10 cellular contexts compared by ENCODE assay signal in the genomic region with DNA sequence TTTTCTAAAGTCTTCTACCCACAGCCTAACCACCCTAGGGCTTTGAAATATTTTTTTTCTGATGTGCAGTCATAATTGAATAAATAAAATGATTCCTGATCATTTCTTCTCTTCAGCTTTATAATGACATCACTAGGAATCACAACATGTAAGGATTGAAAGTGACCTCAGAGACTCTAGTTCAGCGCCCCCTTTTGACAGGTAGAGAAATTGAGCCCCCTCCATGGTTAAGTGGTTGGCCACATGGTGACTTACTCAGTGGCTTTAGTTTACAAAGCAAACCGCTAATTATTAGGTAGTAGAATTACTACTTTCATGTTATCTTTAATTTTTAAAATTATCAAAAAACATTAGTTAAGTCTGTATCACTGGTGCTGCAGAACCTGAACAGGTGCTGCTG. TPM values are rescaled to one million over a fixed set of nuclear protein-coding genes. Genes with fewer than 3 reads are reported as not detected.
DNase-seq lines count a peak whose midpoint lies in the region; ATAC-seq and TF ChIP-seq lines count a peak whose summit lies in the region.
"Had no signal": no experiment of that assay in that cellular context is flagged by ENCODE, and none has a peak within 500 bp of the region (broad histone marks: within the 10 kb centered on the region; RNA-seq: fewer than 3 reads in every experiment).

No MANE protein-coding gene starts in this region.

- no peak for ATAC-seq in body of pancreas
- ATAC-seq in HG03439 (IDR thresholded peaks at IDR 0.05; ENCODE audit: unreplicated experiment): no peak
- no peak for ATAC-seq in GM21825 (IDR thresholded peaks at IDR 0.05; ENCODE audit: unreplicated experiment)

- H2AK5ac ChIP-seq in trophoblast cell (ENCODE audit: low read length): no peak overlapping the region

- DNase-seq in NCI-H1694 treated with DMSO at 0.1 percent for 48 hours (lab: John Stamatoyannopoulos, UW) (peak; percentile 26), NCI-H1694 (lab: John Stamatoyannopoulos, UW) (no peak), body of pancreas (peak in 1 of 4 donors; percentile 17), trophoblast cell (peak in 1 of 2 donors; percentile 28), caudate nucleus (lab: John Stamatoyannopoulos, UW) (no peak)

- H3K14ac ChIP-seq in trophoblast cell (ENCODE audit: low read length): no peak overlapping the region

- H2BK12ac ChIP-seq in trophoblast cell (ENCODE audit: low read length): no peak overlapping the region

- H3K27ac ChIP-seq in KMS-11: no peak overlapping the region
- no peak overlapping the region for H3K27ac ChIP-seq in body of pancreas
- no peak overlapping the region for H3K27ac ChIP-seq in trophoblast cell (ENCODE audit: low read depth, low read length)
- H3K27ac ChIP-seq in caudate nucleus (ENCODE audit: low read depth, low read length): no peak overlapping the region
- H3K27ac ChIP-seq: vagina had no signal

- H3K79me2 ChIP-seq in KMS-11 (ENCODE audit: insufficient read depth, low read depth) (no peaks in the 10 kb centered on the region), trophoblast cell (ENCODE audit: control insufficient read depth, insufficient read depth, low read length, poor library complexity) (no peaks in the 10 kb centered on the region)

- H3K79me1 ChIP-seq in trophoblast cell (ENCODE audit: low read length): peaks cover 12% of the 10 kb centered on the region

- H3K36me3 ChIP-seq in KMS-11 (ENCODE audit: insufficient read depth) (no peaks in the 10 kb centered on the region), body of pancreas (replicated peaks in 1 of 2; ENCODE audit: insufficient read depth in 1 of 2, low read depth in 2 of 2) (no peaks in the 10 kb centered on the region), trophoblast cell (ENCODE audit: control insufficient read depth in 1 of 2, insufficient read depth in 2 of 2, low read length in 2 of 2) (no peaks in the 10 kb centered on the region)
- H3K36me3 ChIP-seq: vagina had no signal

- H3K18ac ChIP-seq in trophoblast cell (ENCODE audit: low read length): no peak overlapping the region

- H3K23ac ChIP-seq in trophoblast cell (ENCODE audit: low read length): no peak overlapping the region

- no peak overlapping the region for H2AFZ ChIP-seq in KMS-11 (ENCODE audit: low read depth)
- no peak overlapping the region for H2AFZ ChIP-seq in trophoblast cell (ENCODE audit: insufficient read depth, low read length, poor library complexity)

- H3K4me1 ChIP-seq in KMS-11 (ENCODE audit: low read depth, poor library complexity, severe bottlenecking) (peaks cover 34% of the 10 kb centered on the region), body of pancreas (no peaks in the 10 kb centered on the region), trophoblast cell (ENCODE audit: control insufficient read depth in 1 of 2, insufficient read depth in 2 of 2, low read length in 2 of 2) (peaks cover 6 to 9% of the 10 kb centered on the region in 2 experiments)
- H3K4me1 ChIP-seq: vagina had no signal

- H3K4me3 ChIP-seq in KMS-11 (IDR thresholded peaks at IDR 0.05; ENCODE audit: insufficient read depth, low read depth, low read length) (no peak overlapping the region), body of pancreas (no peak overlapping the region), trophoblast cell (ENCODE audit: low read depth, low read length) (no peak overlapping the region)
- H3K4me3 ChIP-seq: vagina had no signal

- TF ChIP-seq CTCF in KMS-11 (conservative IDR thresholded peaks at IDR 0.05; ENCODE audit: low read depth, low read length): peak; percentile 65
- peak in 5 of 7 experiments; percentile 15 to 45 (median 32) for TF ChIP-seq CTCF in body of pancreas (IDR thresholded peaks at IDR 0.05)

- H2BK120ac ChIP-seq in trophoblast cell (ENCODE audit: insufficient read depth, low read length, poor library complexity): no peak overlapping the region

- no peak for TF ChIP-seq POLR2A in body of pancreas (IDR thresholded peaks at IDR 0.05)

- no peak overlapping the region for H4K91ac ChIP-seq in trophoblast cell (ENCODE audit: low read depth, low read length)

- H4K20me1 ChIP-seq in KMS-11 (ENCODE audit: insufficient read depth): no peaks in the 10 kb centered on the region

- H3K4me2 ChIP-seq in KMS-11 (no peak overlapping the region), trophoblast cell (ENCODE audit: low read length) (no peak overlapping the region)

- no peaks in the 10 kb centered on the region for H3K9me3 ChIP-seq in body of pancreas
- H3K9me3 ChIP-seq in trophoblast cell (ENCODE audit: insufficient read depth, low read depth, low read length): no peaks in the 10 kb centered on the region
- H3K9me3 ChIP-seq: vagina had no signal

- H2BK5ac ChIP-seq in trophoblast cell (ENCODE audit: low read depth, low read length, poor library complexity): no peak overlapping the region

- H3K9ac ChIP-seq in KMS-11: no peak overlapping the region
- peak overlapping the region; percentile 27 for H3K9ac ChIP-seq in trophoblast cell (ENCODE audit: low read length)

- no peak overlapping the region for H3K4ac ChIP-seq in trophoblast cell (ENCODE audit: low read depth, low read length)

- H3K27me3 ChIP-seq in KMS-11 (ENCODE audit: insufficient read depth, low read depth): no peaks in the 10 kb centered on the region
- no peaks in the 10 kb centered on the region for H3K27me3 ChIP-seq in body of pancreas
- no peaks in the 10 kb centered on the region for H3K27me3 ChIP-seq in trophoblast cell (ENCODE audit: insufficient read depth, low read length)
- H3K27me3 ChIP-seq: vagina had no signal

- H4K12ac ChIP-seq in trophoblast cell (ENCODE audit: low read depth, low read length): no peak overlapping the region

- H4K8ac ChIP-seq in trophoblast cell (ENCODE audit: low read depth, low read length): no peak overlapping the region

- intact Hi-C loops in body of pancreas (cut with DNase I): loop anchor here (10.0 kb wide), 2 partner anchors 101 to 141 kb away; no protein-coding TSS in a partner anchor

- WGBS in body of pancreas, 2 donors: 18 to 25% methylated on average over 2 of the region's 2 CpGs
- no CpG with 5 or more reads among the region's 2 CpGs for WGBS in trophoblast cell (ENCODE audit: extremely low coverage, insufficient coverage, insufficient read length)

RNA-seq across cellular contexts. Expression of a gene that starts 13.3 kb away (rescaled TPM):
- total RNA-seq in body of pancreas: under 1 TPM; 0.33 to 0.78 TPM
- polyA plus RNA-seq in trophoblast cell (2013): 17.4 and 17.5 TPM in 2 replicates
- total RNA-seq: CD4-positive, alpha-beta memory T cell had no signal
- polyA plus RNA-seq: CD4-positive, alpha-beta memory T cell had no signal
